Comparison of ENCODE assay signal across 8 cellular contexts in genomic region chr3:177358085-177358967, GRCh38.
A peak's percentile ranks its signal among the peaks of the same experiment; 100 is the strongest.
DNase-seq lines count a peak whose midpoint lies in the region; ATAC-seq and TF ChIP-seq lines count a peak whose summit lies in the region.

No MANE protein-coding gene starts in this region.

- no peak overlapping the region for H2AFZ ChIP-seq in neural progenitor cell (replicated peaks)

- peak overlapping the region; percentile 97 for H3K4me2 ChIP-seq in BLaER1
- H3K4me2 ChIP-seq in neural progenitor cell, result peak overlapping the region; percentile 60

- POLR2A ChIA-PET in Panc1 (lab: Charles Lee), result interaction anchor here (0.6 to 0.8 kb wide), 3 partner anchors 161 to 307 kb away, joined by 3 read pairs; partner anchors contain the start of gene TBL1XR1

- H3K27me3 Mint-ChIP-seq in activated T-helper 2 cell treated with anti-CD3 and anti-CD28 coated beads, Interferon-gamma antibody, Interleukin-2, Interleukin-4, amounts not matched to agents 10 μg/mL and 5 μg/mL and 100 μg/mL, durations not matched to agents 14 hours and 24 hours and 36 hours (ENCODE audit: low read depth), result peaks cover 2% of the 10 kb centered on the region
- H3K27me3 Mint-ChIP-seq in neural progenitor cell (ENCODE audit: insufficient read depth, low read depth), result peaks cover 6% of the 10 kb centered on the region

- no peaks in the 10 kb centered on the region for H3K27me3 ChIP-seq in BLaER1
- no peaks in the 10 kb centered on the region for H3K27me3 ChIP-seq in Panc1 (ENCODE audit: control insufficient read depth, insufficient read depth, low read length)
- H3K27me3 ChIP-seq in neural progenitor cell, result no peaks in the 10 kb centered on the region
- no peaks in the 10 kb centered on the region for H3K27me3 ChIP-seq in transverse colon

- peak; percentile 52 for ATAC-seq in HG03378 (IDR thresholded peaks at IDR 0.05; ENCODE audit: unreplicated experiment)
- ATAC-seq in Panc1, result peak; percentile 64

- H3K36me3 Mint-ChIP-seq in activated T-helper 2 cell treated with anti-CD3 and anti-CD28 coated beads, Interferon-gamma antibody, Interleukin-2, Interleukin-4, amounts not matched to agents 10 μg/mL and 5 μg/mL and 100 μg/mL, durations not matched to agents 14 hours and 24 hours and 36 hours (ENCODE audit: low read depth), result no peaks in the 10 kb centered on the region
- H3K36me3 Mint-ChIP-seq in neural progenitor cell, result no peaks in the 10 kb centered on the region

- H3K4me3 Mint-ChIP-seq in activated T-helper 2 cell treated with anti-CD3 and anti-CD28 coated beads, Interferon-gamma antibody, Interleukin-2, Interleukin-4, amounts not matched to agents 10 μg/mL and 5 μg/mL and 100 μg/mL, durations not matched to agents 14 hours and 24 hours and 36 hours (ENCODE audit: low read depth), result peak overlapping the region; percentile 71
- H3K4me3 Mint-ChIP-seq in neural progenitor cell, result peak overlapping the region; percentile 81

- H3K9me3 Mint-ChIP-seq in activated T-helper 2 cell treated with anti-CD3 and anti-CD28 coated beads, Interferon-gamma antibody, Interleukin-2, Interleukin-4, amounts not matched to agents 10 μg/mL and 5 μg/mL and 100 μg/mL, durations not matched to agents 14 hours and 24 hours and 36 hours, result no peaks in the 10 kb centered on the region
- peaks cover 4% of the 10 kb centered on the region for H3K9me3 Mint-ChIP-seq in neural progenitor cell

- H3K9ac ChIP-seq in BLaER1, result peak overlapping the region; percentile 93
- H3K9ac ChIP-seq in neural progenitor cell, result no peak overlapping the region

- peaks cover 64% of the 10 kb centered on the region for H3K4me1 ChIP-seq in BLaER1
- peaks cover 48% of the 10 kb centered on the region for H3K4me1 ChIP-seq in Panc1 (ENCODE audit: control insufficient read depth, insufficient read depth, low read length)
- H3K4me1 ChIP-seq in neural progenitor cell, result peaks cover 55% of the 10 kb centered on the region
- peaks cover 38 to 70% (median 62%) of the 10 kb centered on the region in 4 donors for H3K4me1 ChIP-seq in transverse colon

- H3K79me2 ChIP-seq in neural progenitor cell (ENCODE audit: low read depth), result no peaks in the 10 kb centered on the region

- CTCF ChIA-PET in Panc1 (lab: Charles Lee), result no interaction called here

- TF ChIP-seq CTCF in Panc1 (IDR thresholded peaks at IDR 0.05) (no peak), neural progenitor cell (IDR thresholded peaks at IDR 0.05) (no peak), transverse colon (IDR thresholded peaks at IDR 0.05) (no peak)

- peak overlapping the region; percentile 99 for H3K27ac ChIP-seq in BLaER1
- peak overlapping the region; percentile 99 for H3K27ac ChIP-seq in Panc1 (ENCODE audit: low read length)
- H3K27ac ChIP-seq in neural progenitor cell, result no peak overlapping the region
- H3K27ac ChIP-seq in transverse colon, result peak overlapping the region; percentile 91 to 97 (median 94)

- in situ Hi-C loops in Panc1 (cut with HindIII; ENCODE audit: low pct_unique_long_range_greater_than_20kb, low sequenced_read_pairs) (no loop called here), transverse colon (cut with MboI; ENCODE audit: low pct_ligation_motif_present in 1 of 4, low pct_unique_long_range_greater_than_20kb in 1 of 4, low sequenced_read_pairs in 3 of 4) (loop anchor here in 2 of 4 donors (10.0 to 25.0 kb wide), 4 partner anchors 164 to 304 kb away; partner anchors contain the start of gene TBL1XR1 (in 2 of the 2))

- peaks cover 51% of the 10 kb centered on the region for H3K4me1 Mint-ChIP-seq in activated T-helper 2 cell treated with anti-CD3 and anti-CD28 coated beads, Interferon-gamma antibody, Interleukin-2, Interleukin-4, amounts not matched to agents 10 μg/mL and 5 μg/mL and 100 μg/mL, durations not matched to agents 14 hours and 24 hours and 36 hours (ENCODE audit: low read depth)
- H3K4me1 Mint-ChIP-seq in neural progenitor cell, result peaks cover 64% of the 10 kb centered on the region

- no peaks in the 10 kb centered on the region for H3K36me3 ChIP-seq in BLaER1
- H3K36me3 ChIP-seq in Panc1 (ENCODE audit: control insufficient read depth, insufficient read depth, low read length), result no peaks in the 10 kb centered on the region
- H3K36me3 ChIP-seq in neural progenitor cell, result no peaks in the 10 kb centered on the region
- no peaks in the 10 kb centered on the region for H3K36me3 ChIP-seq in transverse colon

- WGBS in transverse colon (ENCODE audit: low coverage in 1 of 2), 2 donors, result 17 to 41% methylated on average over 7 to 15 of the region's 15 CpGs

- no peaks in the 10 kb centered on the region for H4K20me1 ChIP-seq in BLaER1
- H4K20me1 ChIP-seq in neural progenitor cell (ENCODE audit: low read depth), result no peaks in the 10 kb centered on the region

- TF ChIP-seq EP300 in transverse colon (IDR thresholded peaks at IDR 0.05; ENCODE audit: low read depth), result no peak

- intact Hi-C loops in Panc1 (cut with micrococcal nuclease; ENCODE audit: unreplicated experiment) (loop anchor here (10.0 kb wide), 1 partner anchor 54 kb away; no protein-coding TSS in a partner anchor), transverse colon (cut with DNase I; ENCODE audit: low total_unique reads) (loop anchor here (5.0 kb wide), 1 partner anchor 306 kb away; no protein-coding TSS in a partner anchor)
- intact Hi-C loops in activated T-helper 2 cell treated with anti-CD3 and anti-CD28 coated beads, Interferon-gamma antibody, Interleukin-2, Interleukin-4, amounts not matched to agents 10 μg/mL and 5 μg/mL and 100 μg/mL, durations not matched to agents 14 hours and 24 hours and 36 hours (cut with micrococcal nuclease), result loop anchor here (1.0 to 5.0 kb wide), 8 partner anchors 13 to 639 kb away; no protein-coding TSS in a partner anchor

- peaks cover 37% of the 10 kb centered on the region for H3F3A ChIP-seq in neural progenitor cell (ENCODE audit: low read depth)

- peak overlapping the region; percentile 84 for H3K27ac Mint-ChIP-seq in activated T-helper 2 cell treated with anti-CD3 and anti-CD28 coated beads, Interferon-gamma antibody, Interleukin-2, Interleukin-4, amounts not matched to agents 10 μg/mL and 5 μg/mL and 100 μg/mL, durations not matched to agents 14 hours and 24 hours and 36 hours
- H3K27ac Mint-ChIP-seq in neural progenitor cell, result peak overlapping the region; percentile 99

- H3K9me3 ChIP-seq in BLaER1 (peaks cover 5% of the 10 kb centered on the region; the same call in 1 of the 2 replicates), Panc1 (ENCODE audit: control insufficient read depth, insufficient read depth, low read depth, low read length) (no peaks in the 10 kb centered on the region), neural progenitor cell (ENCODE audit: low read depth) (no peaks in the 10 kb centered on the region), transverse colon (no peaks in the 10 kb centered on the region)

- DNase-seq in Panc1 (ENCODE audit: low read depth, low spot score) (peak; percentile 85), fibroblast of the conjunctiva (ENCODE audit: low read depth) (peak; percentile 82), neural progenitor cell (ENCODE audit: low spot score) (peak; percentile 41), transverse colon (peak; percentile 82)
- peak; percentile 47 for DNase-seq in activated T-helper 2 cell treated with anti-CD3 and anti-CD28 coated beads, Interferon-gamma antibody, Interleukin-2, Interleukin-4, amounts not matched to agents 10 μg/mL and 5 μg/mL and 100 μg/mL, durations not matched to agents 14 hours and 24 hours and 36 hours (ENCODE audit: low spot score)

- BruUV-seq in Panc1 (replicated peaks; lab: Mats Ljungman, UMichigan), result TSS peak; percentile 86

- peak; percentile 26 for TF ChIP-seq POLR2A in GM19193 (IDR thresholded peaks at IDR 0.05; ENCODE audit: extremely low read depth, insufficient read depth, insufficient read length)
- TF ChIP-seq POLR2A in transverse colon (IDR thresholded peaks at IDR 0.05), result no peak

- H3K4me3 ChIP-seq in BLaER1 (peak overlapping the region; percentile 62), Panc1 (ENCODE audit: low read depth in 2 of 2, low read length in 2 of 2) (peak overlapping the region in 1 of 2 experiments; percentile 52; a peak in 3 of 4 replicates), neural progenitor cell (peak overlapping the region; percentile 8), transverse colon (peak overlapping the region in 1 of 4 donors; percentile 22)
